In genomic region chr3:3798641-3799113, GRCh38 we compare ENCODE assay signal across 8 cellular contexts. TPM values are rescaled to one million over a fixed set of nuclear protein-coding genes. Genes with fewer than 3 reads are reported as not detected.
DNase-seq lines count a peak whose midpoint lies in the region; ATAC-seq and TF ChIP-seq lines count a peak whose summit lies in the region.

No MANE protein-coding gene starts in this region.

- no peaks in the 10 kb centered on the region for H3K36me3 ChIP-seq in lower lobe of right lung

- DNase-seq in NCI-H526 (lab: John Stamatoyannopoulos, UW) (peak; percentile 47 to 56), NCI-H526 treated with DMSO at 0.1 percent for 48 hours (lab: John Stamatoyannopoulos, UW) (no peak), NCI-H510A treated with DMSO at 0.1 percent for 48 hours (lab: John Stamatoyannopoulos, UW) (peak; percentile 17), caudate nucleus (lab: John Stamatoyannopoulos, UW) (peak in 22 of 61 donors; percentile 11 to 71 (median 54)), lower lobe of right lung (peak; percentile 45), H4 (ENCODE audit: low spot score) (no peak)
- peak; percentile 49 for DNase-seq in stimulated activated CD8-positive, alpha-beta memory T cell treated with anti-CD3 and anti-CD28 coated beads, Interleukin-4, amount 100 ng/mL, for 48 hours

- H3K27ac ChIP-seq in caudate nucleus (ENCODE audit: low read depth, low read length) (peak overlapping the region; percentile 73), lower lobe of right lung (no peak overlapping the region)

- intact Hi-C loops in lower lobe of right lung (cut with DNase I), result no loop called here

- peaks cover 27% of the 10 kb centered on the region for H3K27me3 ChIP-seq in lower lobe of right lung (ENCODE audit: low read depth)

- peaks cover 15% of the 10 kb centered on the region for H3K4me1 ChIP-seq in lower lobe of right lung

- H3K9me3 ChIP-seq in lower lobe of right lung, result no peaks in the 10 kb centered on the region

- no peak for TF ChIP-seq CTCF in lower lobe of right lung (IDR thresholded peaks at IDR 0.05)

- peak overlapping the region; percentile 58 for H3K4me3 ChIP-seq in lower lobe of right lung

- ATAC-seq in lower lobe of right lung (peak; percentile 52 to 57), HG03175 (IDR thresholded peaks at IDR 0.05; ENCODE audit: unreplicated experiment) (no peak)

RNA-seq across cellular contexts. Expression of gene LRRN1, which starts 0.6 kb away (rescaled TPM):
- 2.0 TPM for total RNA-seq in lower lobe of right lung
- 1.6 and 1.9 TPM in 2 replicates for total RNA-seq in H4 (2014; rRNA removed; shearing (Covaris generic))

Comparison
In these comparisons a context has a peak if more than half of its experiments do, and no peak if none do; other contexts are left out.
1. DNase-seq: peak in NCI-H526 (2 of 2), NCI-H510A treated with DMSO at 0.1 percent for 48 hours (single experiment), lower lobe of right lung (single experiment) and stimulated activated CD8-positive, alpha-beta memory T cell treated with anti-CD3 and anti-CD28 coated beads, Interleukin-4, amount 100 ng/mL, for 48 hours (single experiment); none in NCI-H526 treated with DMSO at 0.1 percent for 48 hours (single experiment) and H4 (single experiment).